In the genomic region with DNA sequence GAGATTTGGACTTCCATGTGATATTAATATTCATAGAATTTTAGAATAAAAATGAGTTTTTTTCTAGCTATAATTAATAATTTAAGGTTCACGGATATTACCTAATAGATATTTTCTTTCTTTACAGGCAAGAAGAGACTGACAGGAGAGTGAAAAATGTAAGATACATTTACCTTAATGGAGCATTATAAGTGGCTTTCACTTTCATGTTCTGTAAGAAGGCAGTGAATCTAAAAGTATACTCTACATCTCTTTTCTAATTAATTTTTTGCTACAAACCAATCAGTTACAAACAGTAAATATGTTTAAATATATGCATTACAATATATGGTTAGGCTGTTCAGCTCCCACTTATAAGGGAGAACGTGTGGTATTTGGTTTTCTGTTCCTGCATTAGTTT, we compare ENCODE assay signal across 18 cellular contexts.
DNase-seq lines count a peak whose midpoint lies in the region; ATAC-seq, FAIRE-seq and TF ChIP-seq lines count a peak whose summit lies in the region.
"Had no signal": no experiment of that assay in that cellular context is flagged by ENCODE, and none has a peak within 500 bp of the region (broad histone marks: within the 10 kb centered on the region; RNA-seq: fewer than 3 reads in every experiment).

No MANE protein-coding gene starts in this region.

- H3K27me3 Mint-ChIP-seq in neural crest cell (ENCODE audit: low read depth), result no peaks in the 10 kb centered on the region
- H3K27me3 Mint-ChIP-seq: CD4-positive, alpha-beta T cell had no signal

- FAIRE-seq in colon (lab: Jason Lieb, UNC), result peak; percentile 41
- FAIRE-seq: A549, H1, HepG2 had no signal

- no peak overlapping the region for H3K4me3 ChIP-seq in left ventricle myocardium inferior
- H3K4me3 ChIP-seq: A549 had no signal

- peaks cover 63% of the 10 kb centered on the region for H3K4me1 ChIP-seq in left ventricle myocardium inferior

- H3K27ac ChIP-seq in left ventricle myocardium inferior (replicated peaks), result peak overlapping the region; percentile 15
- H3K27ac ChIP-seq: 22Rv1, C4-2B had no signal

- intact Hi-C loops in left ventricle myocardium inferior (cut with micrococcal nuclease) (no loop called here), left cardiac atrium (cut with DNase I) (no loop called here)

- H3K4me3 Mint-ChIP-seq in neural crest cell, result no peak overlapping the region
- H3K4me3 Mint-ChIP-seq: CD4-positive, alpha-beta T cell; H9 had no signal

- H3K36me3 Mint-ChIP-seq in neural crest cell (ENCODE audit: low read depth), result no peaks in the 10 kb centered on the region

- H3K36me3 ChIP-seq in left ventricle myocardium inferior, result peaks cover 16% of the 10 kb centered on the region

- ATAC-seq in left cardiac atrium, result no peak
- no peak for ATAC-seq in HG02840 (IDR thresholded peaks at IDR 0.05; ENCODE audit: low FRiP score, unreplicated experiment)
- ATAC-seq in GM21717 (IDR thresholded peaks at IDR 0.05; ENCODE audit: unreplicated experiment), result no peak
- ATAC-seq in esophagus mucosa, result no peak
- ATAC-seq: A549, HepG2 had no signal

- no peaks in the 10 kb centered on the region for H3K9me3 Mint-ChIP-seq in neural crest cell
- H3K9me3 Mint-ChIP-seq: CD4-positive, alpha-beta T cell; H9 had no signal

- no peaks in the 10 kb centered on the region for H3K27me3 ChIP-seq in left ventricle myocardium inferior (ENCODE audit: low read depth)

- no peak for DNase-seq in left ventricle myocardium inferior
- DNase-seq in left cardiac atrium, result no peak
- no peak for DNase-seq in neural crest cell (ENCODE audit: low read depth, low spot score)
- DNase-seq: AML-193; CD4-positive, alpha-beta T cell; DMS79 treated with DMSO at 0.1 percent for 48 hours; GF-D8; H9; KG1 had no signal

- TF ChIP-seq CTCF in left ventricle myocardium inferior (IDR thresholded peaks at IDR 0.05; ENCODE audit: borderline replicate concordance) (no peak), neural crest cell (conservative IDR thresholded peaks at IDR 0.05) (no peak)

- no peaks in the 10 kb centered on the region for H3K9me3 ChIP-seq in left ventricle myocardium inferior (replicated peaks)
- H3K9me3 ChIP-seq: A549 had no signal

- H3K4me1 Mint-ChIP-seq in neural crest cell, result peaks cover 19% of the 10 kb centered on the region

- peak overlapping the region; percentile 72 for H3K27ac Mint-ChIP-seq in neural crest cell (ENCODE audit: unreplicated experiment)
- H3K27ac Mint-ChIP-seq: CD4-positive, alpha-beta T cell; H9 had no signal
